14 cellular contexts compared by ENCODE assay signal in the genomic region with DNA sequence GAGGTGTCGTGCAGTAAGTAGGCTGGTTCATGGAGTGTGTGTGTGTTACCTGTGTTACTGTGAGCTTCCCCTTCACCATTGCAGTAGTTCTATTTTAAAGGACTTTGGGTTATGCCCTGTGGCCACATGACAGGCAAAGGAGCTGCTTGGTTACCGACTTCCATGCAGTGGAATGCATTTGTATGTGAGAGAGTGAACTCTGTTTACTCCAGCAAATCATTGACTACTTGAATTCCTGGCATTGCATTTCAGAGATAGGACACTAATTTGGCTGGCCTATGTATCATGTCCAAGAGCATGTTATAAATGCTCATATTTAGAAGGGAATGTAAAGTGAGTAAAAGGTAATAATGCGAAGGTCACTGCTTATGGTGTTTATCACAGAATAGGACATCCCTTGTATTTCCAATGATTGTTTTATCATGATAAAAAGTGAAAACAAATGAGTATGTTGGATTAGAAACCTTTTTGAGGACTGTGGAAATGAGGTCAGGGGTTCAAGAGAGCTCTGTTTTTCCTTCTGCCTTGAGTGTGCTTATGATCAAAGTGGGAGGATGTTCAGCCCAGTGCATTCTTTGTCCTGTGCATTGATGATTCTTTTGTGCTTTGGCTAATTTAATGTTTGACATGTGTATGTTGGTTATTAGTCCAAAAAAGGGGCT.
DNase-seq lines count a peak whose midpoint lies in the region; ATAC-seq and TF ChIP-seq lines count a peak whose summit lies in the region.
"Had no signal": no experiment of that assay in that cellular context is flagged by ENCODE, and none has a peak within 500 bp of the region (broad histone marks: within the 10 kb centered on the region; RNA-seq: fewer than 3 reads in every experiment).

No MANE protein-coding gene starts in this region.

- H3K27me3 Mint-ChIP-seq in activated naive CD8-positive, alpha-beta T cell treated with anti-CD3 and anti-CD28 coated beads for 36 hours, result no peaks in the 10 kb centered on the region
- H3K27me3 Mint-ChIP-seq: dendritic cell treated with granulocyte-macrophage colony-stimulating factor and Interleukin-4, amounts not matched to agents 40 ng/mL and 50 ng/mL, for 4 days had no signal

- TF ChIP-seq CTCF in AG10803 (conservative IDR thresholded peaks at IDR 0.05; ENCODE audit: low read length), result no peak
- TF ChIP-seq CTCF in right atrium auricular region (IDR thresholded peaks at IDR 0.05), result no peak

- no peaks in the 10 kb centered on the region for H3K27me3 ChIP-seq in adipocyte (replicated peaks; ENCODE audit: control insufficient read depth, insufficient read depth, low read length)
- no peaks in the 10 kb centered on the region for H3K27me3 ChIP-seq in right atrium auricular region

- peaks cover 3% of the 10 kb centered on the region for H3K9me3 Mint-ChIP-seq in activated naive CD8-positive, alpha-beta T cell treated with anti-CD3 and anti-CD28 coated beads for 36 hours
- H3K9me3 Mint-ChIP-seq: dendritic cell treated with granulocyte-macrophage colony-stimulating factor and Interleukin-4, amounts not matched to agents 40 ng/mL and 50 ng/mL, for 4 days; stimulated activated effector memory CD8-positive, alpha-beta T cell treated with anti-CD3 and anti-CD28 coated beads, Interleukin-12 subunit alpha, Interleukin-12 subunit beta, amount 100 ng/mL, for 72 hours had no signal

- no peak overlapping the region for H3K4me3 Mint-ChIP-seq in activated naive CD8-positive, alpha-beta T cell treated with anti-CD3 and anti-CD28 coated beads for 36 hours
- H3K4me3 Mint-ChIP-seq: dendritic cell treated with granulocyte-macrophage colony-stimulating factor and Interleukin-4, amounts not matched to agents 40 ng/mL and 50 ng/mL, for 4 days; stimulated activated effector memory CD8-positive, alpha-beta T cell treated with anti-CD3 and anti-CD28 coated beads, Interleukin-12 subunit alpha, Interleukin-12 subunit beta, amount 100 ng/mL, for 72 hours had no signal

- no peak overlapping the region for H3K9ac ChIP-seq in adipocyte (ENCODE audit: low read length)

- peaks cover 37% of the 10 kb centered on the region for H3K36me3 ChIP-seq in adipocyte (ENCODE audit: control insufficient read depth, insufficient read depth, low read length, severe bottlenecking)
- H3K36me3 ChIP-seq in right atrium auricular region, result no peaks in the 10 kb centered on the region

- peak overlapping the region; percentile 4 to 83 for H3K27ac ChIP-seq in right atrium auricular region
- H3K27ac ChIP-seq: VCaP had no signal

- H3K4me1 ChIP-seq in adipocyte (ENCODE audit: control insufficient read depth, insufficient read depth, low read length) (peaks cover 48% of the 10 kb centered on the region), right atrium auricular region (peaks cover 0 to 38% of the 10 kb centered on the region in 2 donors)

- peak; percentile 53 for DNase-seq in AG10803 (ENCODE audit: low read depth)
- DNase-seq in adipocyte (ENCODE audit: low read depth), result peak; percentile 51
- no peak for DNase-seq in right atrium auricular region (ENCODE audit: low spot score)
- DNase-seq in mucosa of gallbladder (ENCODE audit: low spot score), result peak; percentile 72
- no peak for DNase-seq in activated naive CD8-positive, alpha-beta T cell treated with anti-CD3 and anti-CD28 coated beads for 36 hours
- DNase-seq in amniotic stem cell (lab: John Stamatoyannopoulos, UW), result no peak
- no peak for DNase-seq in posterior vena cava (ENCODE audit: low spot score)
- DNase-seq: DMS153, NCI-H2107 had no signal

- intact Hi-C loops in posterior vena cava (cut with DNase I), result no loop called here

- H3K9me3 ChIP-seq in adipocyte (ENCODE audit: control insufficient read depth, low read length), result no peaks in the 10 kb centered on the region
- H3K9me3 ChIP-seq in right atrium auricular region, result no peaks in the 10 kb centered on the region

- no peak overlapping the region for H3K27ac Mint-ChIP-seq in activated naive CD8-positive, alpha-beta T cell treated with anti-CD3 and anti-CD28 coated beads for 36 hours
- H3K27ac Mint-ChIP-seq: activated naive CD4-positive, alpha-beta T cell treated with anti-CD3 and anti-CD28 coated beads, Interleukin-2, amount 50 U/mL, for 72 hours; dendritic cell treated with granulocyte-macrophage colony-stimulating factor and Interleukin-4, amounts not matched to agents 40 ng/mL and 50 ng/mL, for 4 days; stimulated activated effector memory CD8-positive, alpha-beta T cell treated with anti-CD3 and anti-CD28 coated beads, Interleukin-12 subunit alpha, Interleukin-12 subunit beta, amount 100 ng/mL, for 72 hours had no signal

- H3K4me1 Mint-ChIP-seq in activated naive CD8-positive, alpha-beta T cell treated with anti-CD3 and anti-CD28 coated beads for 36 hours, result peaks cover 9% of the 10 kb centered on the region
- H3K4me1 Mint-ChIP-seq: stimulated activated effector memory CD8-positive, alpha-beta T cell treated with anti-CD3 and anti-CD28 coated beads, Interleukin-12 subunit alpha, Interleukin-12 subunit beta, amount 100 ng/mL, for 72 hours had no signal

- ATAC-seq in GM18519 (IDR thresholded peaks at IDR 0.05; ENCODE audit: low FRiP score, unreplicated experiment), result no peak
- ATAC-seq: activated naive CD4-positive, alpha-beta T cell treated with anti-CD3 and anti-CD28 coated beads, Interleukin-2, amount 50 U/mL, for 72 hours; stimulated activated effector memory CD8-positive, alpha-beta T cell treated with anti-CD3 and anti-CD28 coated beads, Interleukin-12 subunit alpha, Interleukin-12 subunit beta, amount 100 ng/mL, for 72 hours had no signal

- H3K4me3 ChIP-seq in AG10803 (ENCODE audit: low read length) (no peak overlapping the region), adipocyte (ENCODE audit: low read length) (no peak overlapping the region), right atrium auricular region (no peak overlapping the region)

- peaks cover 18% of the 10 kb centered on the region for H3K36me3 Mint-ChIP-seq in activated naive CD8-positive, alpha-beta T cell treated with anti-CD3 and anti-CD28 coated beads for 36 hours
- H3K36me3 Mint-ChIP-seq: stimulated activated effector memory CD8-positive, alpha-beta T cell treated with anti-CD3 and anti-CD28 coated beads, Interleukin-12 subunit alpha, Interleukin-12 subunit beta, amount 100 ng/mL, for 72 hours had no signal

Comparison
In these comparisons a context has a peak if more than half of its experiments do, and no peak if none do; other contexts are left out.
1. DNase-seq: peak in AG10803 (single experiment), adipocyte (single experiment) and mucosa of gallbladder (single experiment); none in right atrium auricular region (single experiment), activated naive CD8-positive, alpha-beta T cell treated with anti-CD3 and anti-CD28 coated beads for 36 hours (single experiment), amniotic stem cell (single experiment) and posterior vena cava (single experiment).